In the genomic region with DNA sequence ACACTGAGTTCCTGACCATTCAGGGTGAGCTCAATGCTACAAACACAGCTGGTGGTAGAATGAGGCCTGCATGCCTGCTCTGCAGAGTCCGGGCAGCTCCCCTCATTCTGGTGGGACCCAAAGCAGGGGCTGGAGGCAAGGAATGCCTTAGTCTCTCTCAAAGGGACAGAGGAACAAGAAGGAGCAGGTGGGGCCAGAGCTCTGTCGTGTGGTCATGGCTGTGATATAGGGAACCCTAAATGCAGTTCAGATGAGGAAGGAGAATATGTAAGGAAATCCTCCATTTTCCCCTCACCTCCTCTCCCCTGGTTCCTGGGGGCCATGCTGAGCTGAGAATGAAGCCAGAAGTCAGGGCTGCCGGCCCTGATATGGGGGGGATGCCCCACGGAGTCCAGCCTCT, we compare ENCODE assay signal across 18 cellular contexts.
DNase-seq lines count a peak whose midpoint lies in the region; ATAC-seq, FAIRE-seq and TF ChIP-seq lines count a peak whose summit lies in the region.
"Had no signal": no experiment of that assay in that cellular context is flagged by ENCODE, and none has a peak within 500 bp of the region (broad histone marks: within the 10 kb centered on the region; RNA-seq: fewer than 3 reads in every experiment).

No MANE protein-coding gene starts in this region.

- ATAC-seq in left lobe of liver (no peak), GM19452 (IDR thresholded peaks at IDR 0.05; ENCODE audit: unreplicated experiment) (no peak)
- ATAC-seq: A549; CD8-positive, alpha-beta T cell; GM12878 had no signal

- H3K27ac ChIP-seq in testis, result no peak overlapping the region
- H3K27ac ChIP-seq: 22Rv1, A549 had no signal

- H3K27me3 ChIP-seq in testis, result no peaks in the 10 kb centered on the region

- no peak for TF ChIP-seq POLR2A in testis (IDR thresholded peaks at IDR 0.05)
- TF ChIP-seq POLR2A in H54 (IDR thresholded peaks at IDR 0.05; ENCODE audit: low read depth, low read length), result no peak

- DNase-seq in activated CD8-positive, alpha-beta memory T cell treated with anti-CD3 and anti-CD28 coated beads for 24 hours, result peak; percentile 30
- no peak for DNase-seq in activated CD8-positive, alpha-beta memory T cell treated with anti-CD3 and anti-CD28 coated beads, Interleukin-2, amount 50 U/mL, for 4 hours
- DNase-seq in HTR-8/SVneo (ENCODE audit: insufficient read length, low spot score) (no peak), left lobe of liver (ENCODE audit: low spot score) (peak; percentile 16), testis (peak; percentile 5), H54 (ENCODE audit: insufficient read length, low spot score) (no peak), T-helper 2 cell (no peak)
- DNase-seq: AML-193, DMS 273 treated with DMSO at 0.1 percent for 48 hours, DND-41, EL had no signal

- no peak for TF ChIP-seq CTCF in testis (IDR thresholded peaks at IDR 0.05)

- FAIRE-seq in HTR-8/SVneo (lab: Jason Lieb, UNC), result peak; percentile 20
- no peak for FAIRE-seq in H54 (lab: Jason Lieb, UNC)
- FAIRE-seq: A549, GM12878, H1 had no signal

- intact Hi-C loops in testis (cut with DNase I; ENCODE audit: low total_unique reads), result no loop called here

- no peaks in the 10 kb centered on the region for H3K9me3 ChIP-seq in testis
- H3K9me3 ChIP-seq: A549, HAP-1 had no signal

- WGBS in testis, 2 donors, result 68 to 78% methylated on average over 3 to 4 of the region's 4 CpGs

- peaks cover 37% of the 10 kb centered on the region for H3K4me1 ChIP-seq in testis
- H3K4me1 ChIP-seq: A549, HAP-1 had no signal

- H3K36me3 ChIP-seq in testis (ENCODE audit: low read depth, missing control alignments), result no peaks in the 10 kb centered on the region
- H3K36me3 ChIP-seq: HAP-1 had no signal

- H3K4me3 ChIP-seq in testis, result no peak overlapping the region
- H3K4me3 ChIP-seq: A549, GM12878, HAP-1 had no signal

Comparison
In these comparisons a context has a peak if more than half of its experiments do, and no peak if none do; other contexts are left out.
1. DNase-seq: peak in activated CD8-positive, alpha-beta memory T cell treated with anti-CD3 and anti-CD28 coated beads for 24 hours (single experiment), left lobe of liver (single experiment) and testis (single experiment); none in activated CD8-positive, alpha-beta memory T cell treated with anti-CD3 and anti-CD28 coated beads, Interleukin-2, amount 50 U/mL, for 4 hours (single experiment), HTR-8/SVneo (single experiment), H54 (single experiment) and T-helper 2 cell (0 of 5).